In the genomic region with DNA sequence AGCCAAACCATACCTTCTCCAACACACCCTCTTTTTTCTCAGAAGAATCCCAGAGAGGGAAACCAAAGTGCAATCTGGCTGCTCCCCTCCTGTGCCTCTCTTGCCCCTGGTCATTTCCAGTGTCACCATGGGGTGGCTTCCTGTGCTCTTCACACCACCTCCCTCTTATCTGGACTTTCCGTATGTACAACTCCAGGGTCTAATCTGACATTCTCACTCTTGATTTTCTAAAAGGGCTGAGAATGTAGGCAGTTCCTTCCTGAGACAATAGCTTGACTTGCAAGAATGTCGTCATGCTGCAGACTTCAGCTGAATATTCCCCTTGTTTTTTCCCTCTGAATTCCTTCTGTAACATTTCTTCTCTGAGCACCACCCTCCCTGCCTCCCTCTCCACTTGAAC, we compare ENCODE assay signal across 1 cellular context.
TF ChIP-seq lines count a peak whose summit lies in the region.

No MANE protein-coding gene starts in this region.

TF ChIP-seq in HepG2, 621 proteins besides CTCF, POLR2A, EP300 and RAD21 (continued from another document):
- TF ChIP-seq, protein P1, sequence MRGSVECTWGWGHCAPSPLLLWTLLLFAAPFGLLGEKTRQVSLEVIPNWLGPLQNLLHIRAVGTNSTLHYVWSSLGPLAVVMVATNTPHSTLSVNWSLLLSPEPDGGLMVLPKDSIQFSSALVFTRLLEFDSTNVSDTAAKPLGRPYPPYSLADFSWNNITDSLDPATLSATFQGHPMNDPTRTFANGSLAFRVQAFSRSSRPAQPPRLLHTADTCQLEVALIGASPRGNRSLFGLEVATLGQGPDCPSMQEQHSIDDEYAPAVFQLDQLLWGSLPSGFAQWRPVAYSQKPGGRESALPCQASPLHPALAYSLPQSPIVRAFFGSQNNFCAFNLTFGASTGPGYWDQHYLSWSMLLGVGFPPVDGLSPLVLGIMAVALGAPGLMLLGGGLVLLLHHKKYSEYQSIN (CRISPR knock-in tag; IDR thresholded peaks at IDR 0.05; ENCODE audit: borderline replicate concordance) = no peak
- no peak for TF ChIP-seq ZNF749 (CRISPR knock-in tag; IDR thresholded peaks at IDR 0.05; ENCODE audit: borderline replicate concordance)
